ENCODE assay signal across 1 cellular context in the genomic region with DNA sequence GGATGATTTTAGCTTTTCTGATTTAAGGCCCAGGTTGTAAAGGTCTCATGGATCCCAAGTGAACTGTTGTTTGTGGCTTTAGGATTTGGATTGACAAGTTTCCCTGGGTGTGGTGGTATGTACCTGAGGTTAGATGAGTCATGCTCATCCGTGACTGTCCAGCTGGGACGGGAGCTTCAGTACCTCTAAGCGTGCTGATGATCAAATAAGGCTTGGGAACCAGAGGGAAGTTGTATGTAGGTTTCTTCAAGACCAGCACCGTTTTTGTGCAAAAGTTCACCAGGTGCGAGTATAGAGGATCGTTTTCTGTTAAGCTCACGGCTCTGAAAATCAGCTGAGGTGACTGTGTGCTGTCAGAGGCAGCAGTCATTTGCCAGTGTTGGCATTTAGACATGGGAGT.
TF ChIP-seq lines count a peak whose summit lies in the region.

No MANE protein-coding gene starts in this region.

TF ChIP-seq in H1, 55 proteins besides CTCF, POLR2A, EP300 and RAD21:
- TF ChIP-seq HDAC6 (IDR thresholded peaks at IDR 0.05; ENCODE audit: low read depth, low read length) (no peak), TEAD4 (IDR thresholded peaks at IDR 0.05; ENCODE audit: low read depth, low read length) (no peak), SP4 (IDR thresholded peaks at IDR 0.05; ENCODE audit: low read length) (no peak), MAFK (IDR thresholded peaks at IDR 0.05; ENCODE audit: low read depth, low read length) (no peak), HDAC2 (IDR thresholded peaks at IDR 0.05; ENCODE audit: borderline replicate concordance in 1 of 2, low read depth in 2 of 2, low read length in 2 of 2) (no peak), GTF2F1 (IDR thresholded peaks at IDR 0.05; ENCODE audit: borderline replicate concordance, low read depth, low read length) (no peak), FOSL1 (IDR thresholded peaks at IDR 0.05; ENCODE audit: insufficient read depth, low read depth, low read length) (no peak), NANOG (IDR thresholded peaks at IDR 0.05; ENCODE audit: insufficient read depth, low read depth, low read length, poor library complexity, severe bottlenecking) (no peak), TAF7 (optimal IDR thresholded peaks at IDR 0.05; ENCODE audit: borderline replicate concordance, low read depth, low read length) (no peak), TAF1 (IDR thresholded peaks at IDR 0.05; ENCODE audit: low read depth, low read length) (no peak)
- TF ChIP-seq, protein P1, sequence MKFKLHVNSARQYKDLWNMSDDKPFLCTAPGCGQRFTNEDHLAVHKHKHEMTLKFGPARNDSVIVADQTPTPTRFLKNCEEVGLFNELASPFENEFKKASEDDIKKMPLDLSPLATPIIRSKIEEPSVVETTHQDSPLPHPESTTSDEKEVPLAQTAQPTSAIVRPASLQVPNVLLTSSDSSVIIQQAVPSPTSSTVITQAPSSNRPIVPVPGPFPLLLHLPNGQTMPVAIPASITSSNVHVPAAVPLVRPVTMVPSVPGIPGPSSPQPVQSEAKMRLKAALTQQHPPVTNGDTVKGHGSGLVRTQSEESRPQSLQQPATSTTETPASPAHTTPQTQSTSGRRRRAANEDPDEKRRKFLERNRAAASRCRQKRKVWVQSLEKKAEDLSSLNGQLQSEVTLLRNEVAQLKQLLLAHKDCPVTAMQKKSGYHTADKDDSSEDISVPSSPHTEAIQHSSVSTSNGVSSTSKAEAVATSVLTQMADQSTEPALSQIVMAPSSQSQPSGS (IDR thresholded peaks at IDR 0.05; ENCODE audit: low read length), result no peak
- TF ChIP-seq, protein P2, sequence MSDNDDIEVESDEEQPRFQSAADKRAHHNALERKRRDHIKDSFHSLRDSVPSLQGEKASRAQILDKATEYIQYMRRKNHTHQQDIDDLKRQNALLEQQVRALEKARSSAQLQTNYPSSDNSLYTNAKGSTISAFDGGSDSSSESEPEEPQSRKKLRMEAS (IDR thresholded peaks at IDR 0.05), result no peak
